ENCODE assay signal across 11 cellular contexts in the genomic region with DNA sequence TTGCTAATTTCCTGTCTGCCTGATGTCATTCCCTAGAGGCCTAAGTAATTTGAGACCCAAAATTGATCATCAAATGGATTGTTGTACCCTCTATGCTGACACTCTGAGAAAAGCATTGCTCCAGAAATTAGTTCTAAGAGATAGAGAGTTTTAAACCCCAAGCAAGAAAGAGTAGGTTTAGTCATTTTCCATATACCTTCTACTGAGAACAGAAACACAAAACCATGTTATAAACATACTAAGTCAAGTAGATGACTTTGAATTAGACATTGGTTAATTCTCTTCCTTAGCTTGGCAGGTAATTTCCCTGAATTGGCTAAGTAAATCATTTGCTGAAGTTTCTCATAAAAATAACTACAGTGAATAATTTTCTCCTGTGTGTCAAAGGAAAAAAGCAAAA.
"Had no signal": no experiment of that assay in that cellular context is flagged by ENCODE, and none has a peak within 500 bp of the region (broad histone marks: within the 10 kb centered on the region; RNA-seq: fewer than 3 reads in every experiment).

No MANE protein-coding gene starts in this region.

- H3K4me1 ChIP-seq: HAP-1 had no signal

- H2AFZ ChIP-seq: GM23248, GM23338 had no signal

- H3K36me3 ChIP-seq: HAP-1 had no signal

- ATAC-seq: GM23338, HCT116 had no signal

- H3K9me3 ChIP-seq: HAP-1 had no signal

- FAIRE-seq: H1, H54 had no signal

- H3K4me2 ChIP-seq: GM23338 had no signal

- H3K9ac ChIP-seq: GM23248 had no signal

- H3K27ac Mint-ChIP-seq: GM23338, H9, HFFc6 had no signal

- H3K9me3 Mint-ChIP-seq: GM23338, H9, HFFc6 had no signal

- H3K4me3 ChIP-seq: GM23248, GM23338, HAP-1 had no signal

- DNase-seq: GOT3, H7, H9, HCEC 1CT, HFFc6 had no signal

- H3K27ac ChIP-seq: GM23248 had no signal

- H3K4me3 Mint-ChIP-seq: GM23338, H9, HFFc6 had no signal
